In genomic region chr4:40221744-40222143, GRCh38 we compare ENCODE assay signal across 21 cellular contexts. TPM values are rescaled to one million over a fixed set of nuclear protein-coding genes. Genes with fewer than 3 reads are reported as not detected.
DNase-seq lines count a peak whose midpoint lies in the region; ATAC-seq lines count a peak whose summit lies in the region.
"Had no signal": no experiment of that assay in that cellular context is flagged by ENCODE, and none has a peak within 500 bp of the region (broad histone marks: within the 10 kb centered on the region; RNA-seq: fewer than 3 reads in every experiment).

No MANE protein-coding gene starts in this region.

- peaks cover 3% of the 10 kb centered on the region for H3K9me3 Mint-ChIP-seq in activated CD4-positive, alpha-beta T cell treated with anti-CD3 and anti-CD28 coated beads for 36 hours (ENCODE audit: low read depth)
- no peaks in the 10 kb centered on the region for H3K9me3 Mint-ChIP-seq in activated CD8-positive, alpha-beta T cell treated with anti-CD3 and anti-CD28 coated beads, Interleukin-2, amount 10 ng/mL, durations not matched to agents 7 days and 5 days (ENCODE audit: insufficient read depth)
- peaks cover 0 to 12% (median 0%) of the 10 kb centered on the region in 11 donors for H3K9me3 Mint-ChIP-seq in naive thymus-derived CD4-positive, alpha-beta T cell
- H3K9me3 Mint-ChIP-seq: type B pancreatic cell had no signal

- H3K4me3 ChIP-seq in Karpas-422 (ENCODE audit: low read length) = no peak overlapping the region
- H3K4me3 ChIP-seq in naive thymus-derived CD4-positive, alpha-beta T cell (ENCODE audit: low read length) = no peak overlapping the region
- H3K4me3 ChIP-seq: BLaER1 treated with 17β-estradiol and CSF1 and Interleukin-3, amounts not matched to agents 10 nM and 100 nM; dorsolateral prefrontal cortex; gastroesophageal sphincter had no signal

- peak overlapping the region; percentile 75 for H3K27ac Mint-ChIP-seq in activated CD4-positive, alpha-beta T cell treated with anti-CD3 and anti-CD28 coated beads for 36 hours
- H3K27ac Mint-ChIP-seq in activated CD8-positive, alpha-beta T cell treated with anti-CD3 and anti-CD28 coated beads, Interleukin-2, amount 10 ng/mL, durations not matched to agents 7 days and 5 days = peak overlapping the region; percentile 77
- H3K27ac Mint-ChIP-seq in naive thymus-derived CD4-positive, alpha-beta T cell = peak overlapping the region; percentile 65 to 99 (median 91)
- H3K27ac Mint-ChIP-seq: mesothelial cell of epicardium, type B pancreatic cell had no signal

- intact Hi-C loops in activated CD4-positive, alpha-beta T cell treated with anti-CD3 and anti-CD28 coated beads for 36 hours (cut with DNase I, micrococcal nuclease) = no loop called here
- intact Hi-C loops in naive thymus-derived CD4-positive, alpha-beta T cell (cut with micrococcal nuclease) = loop anchor here (1.0 kb wide), 2 partner anchors 7 to 8 kb away; no protein-coding TSS in a partner anchor

- CTCF ChIA-PET in activated CD4-positive, alpha-beta T cell treated with anti-CD3 and anti-CD28 coated beads for 36 hours (lab: Charles Lee) = interaction anchor here (1.0 to 6.2 kb wide), 8 partner anchors 10 to 165 kb away, joined by 3 to 33 read pairs (median 4); partner anchors contain the start of gene N4BP2
- CTCF ChIA-PET in activated CD8-positive, alpha-beta T cell treated with anti-CD3 and anti-CD28 coated beads, Interleukin-2, amount 10 ng/mL, durations not matched to agents 7 days and 5 days (lab: Charles Lee) = interaction anchor here (0.7 to 6.7 kb wide), 11 partner anchors 9 to 159 kb away, joined by 3 to 70 read pairs (median 7); no protein-coding TSS in a partner anchor
- CTCF ChIA-PET in naive thymus-derived CD4-positive, alpha-beta T cell (lab: Charles Lee) = interaction anchor here (0.6 to 1.8 kb wide), 6 partner anchors 10 to 88 kb away, joined by 3 to 6 read pairs (median 3); no protein-coding TSS in a partner anchor

- H3K36me3 Mint-ChIP-seq in activated CD4-positive, alpha-beta T cell treated with anti-CD3 and anti-CD28 coated beads for 36 hours (ENCODE audit: low read depth) = peaks cover 89% of the 10 kb centered on the region
- peaks cover 91% of the 10 kb centered on the region for H3K36me3 Mint-ChIP-seq in activated CD8-positive, alpha-beta T cell treated with anti-CD3 and anti-CD28 coated beads, Interleukin-2, amount 10 ng/mL, durations not matched to agents 7 days and 5 days (ENCODE audit: low read depth)
- peaks cover 9 to 66% (median 64%) of the 10 kb centered on the region in 5 donors for H3K36me3 Mint-ChIP-seq in naive thymus-derived CD4-positive, alpha-beta T cell
- H3K36me3 Mint-ChIP-seq: mesothelial cell of epicardium, type B pancreatic cell had no signal

- H3K27me3 Mint-ChIP-seq in activated CD4-positive, alpha-beta T cell treated with anti-CD3 and anti-CD28 coated beads for 36 hours = no peaks in the 10 kb centered on the region
- no peaks in the 10 kb centered on the region for H3K27me3 Mint-ChIP-seq in activated CD8-positive, alpha-beta T cell treated with anti-CD3 and anti-CD28 coated beads, Interleukin-2, amount 10 ng/mL, durations not matched to agents 7 days and 5 days (ENCODE audit: low read depth)
- no peaks in the 10 kb centered on the region for H3K27me3 Mint-ChIP-seq in naive thymus-derived CD4-positive, alpha-beta T cell
- H3K27me3 Mint-ChIP-seq: type B pancreatic cell had no signal

- no peaks in the 10 kb centered on the region for H3K9me2 ChIP-seq in Karpas-422 (replicated peaks; ENCODE audit: insufficient read depth, low read length)

- POLR2A ChIA-PET in activated CD4-positive, alpha-beta T cell treated with anti-CD3 and anti-CD28 coated beads for 36 hours (lab: Charles Lee) = interaction anchor here (0.8 to 1.4 kb wide), 4 partner anchors 13 to 22 kb away, joined by 4 to 5 read pairs (median 4); no protein-coding TSS in a partner anchor
- POLR2A ChIA-PET in activated CD8-positive, alpha-beta T cell treated with anti-CD3 and anti-CD28 coated beads, Interleukin-2, amount 10 ng/mL, durations not matched to agents 7 days and 5 days (lab: Charles Lee) = interaction anchor here (0.8 to 16.3 kb wide), 8 partner anchors 8 to 166 kb away, joined by 3 to 280 read pairs (median 4); partner anchors contain the start of genes N4BP2 and RHOH
- POLR2A ChIA-PET in naive thymus-derived CD4-positive, alpha-beta T cell (lab: Charles Lee) = interaction anchor here (0.7 to 6.5 kb wide), 10 partner anchors 10 to 69 kb away, joined by 3 to 90 read pairs (median 6); no protein-coding TSS in a partner anchor

- H3K4me1 ChIP-seq in Karpas-422 (ENCODE audit: low read length) = peaks cover 72% of the 10 kb centered on the region
- H3K4me1 ChIP-seq in naive thymus-derived CD4-positive, alpha-beta T cell (ENCODE audit: control insufficient read depth in 2 of 2, insufficient read depth in 2 of 2, low read length in 2 of 2) = peaks cover 91 to 94% of the 10 kb centered on the region in 2 donors
- H3K4me1 ChIP-seq: gastroesophageal sphincter had no signal

- no peaks in the 10 kb centered on the region for H3K9me3 ChIP-seq in Karpas-422 (ENCODE audit: low read length)
- H3K9me3 ChIP-seq in naive thymus-derived CD4-positive, alpha-beta T cell (ENCODE audit: control insufficient read depth in 2 of 3, low read length in 3 of 3) = no peaks in the 10 kb centered on the region

- H3K27me3 ChIP-seq in Karpas-422 (ENCODE audit: low read length) = no peaks in the 10 kb centered on the region
- no peaks in the 10 kb centered on the region for H3K27me3 ChIP-seq in naive thymus-derived CD4-positive, alpha-beta T cell (ENCODE audit: control insufficient read depth in 2 of 2, insufficient read depth in 2 of 2, low read length in 2 of 2)
- H3K27me3 ChIP-seq: BLaER1 treated with 17β-estradiol and CSF1 and Interleukin-3, amounts not matched to agents 10 nM and 100 nM; gastroesophageal sphincter had no signal

- peaks cover 87% of the 10 kb centered on the region for H3K4me1 Mint-ChIP-seq in activated CD4-positive, alpha-beta T cell treated with anti-CD3 and anti-CD28 coated beads for 36 hours
- peaks cover 96% of the 10 kb centered on the region for H3K4me1 Mint-ChIP-seq in activated CD8-positive, alpha-beta T cell treated with anti-CD3 and anti-CD28 coated beads, Interleukin-2, amount 10 ng/mL, durations not matched to agents 7 days and 5 days (ENCODE audit: low read depth)
- H3K4me1 Mint-ChIP-seq in naive thymus-derived CD4-positive, alpha-beta T cell = peaks cover 60 to 98% (median 90%) of the 10 kb centered on the region in 7 donors

- peaks cover 19% of the 10 kb centered on the region; the same call in 1 of the 2 replicates for H4K20me1 ChIP-seq in Karpas-422 (ENCODE audit: insufficient read depth, low read depth, low read length)

- peaks cover 99% of the 10 kb centered on the region for H3K79me2 ChIP-seq in Karpas-422 (ENCODE audit: low read length)

- ATAC-seq in activated CD4-positive, alpha-beta T cell treated with anti-CD3 and anti-CD28 coated beads for 36 hours = no peak
- ATAC-seq in activated CD8-positive, alpha-beta T cell treated with anti-CD3 and anti-CD28 coated beads, Interleukin-2, amount 10 ng/mL, durations not matched to agents 7 days and 5 days = no peak
- no peak for ATAC-seq in naive thymus-derived CD4-positive, alpha-beta T cell
- ATAC-seq in GM21526 (IDR thresholded peaks at IDR 0.05; ENCODE audit: low FRiP score, unreplicated experiment) = no peak
- ATAC-seq: esophagus mucosa, gastroesophageal sphincter, left colon had no signal

- no peak overlapping the region for H3K9ac ChIP-seq in Karpas-422 (ENCODE audit: low read length)
- H3K9ac ChIP-seq: BLaER1 treated with 17β-estradiol and CSF1 and Interleukin-3, amounts not matched to agents 10 nM and 100 nM; KMS-11 had no signal

- H3K36me3 ChIP-seq in Karpas-422 (ENCODE audit: insufficient read depth, low read length) = peaks cover 73% of the 10 kb centered on the region
- H3K36me3 ChIP-seq in naive thymus-derived CD4-positive, alpha-beta T cell (ENCODE audit: control insufficient read depth in 2 of 3, insufficient read depth in 3 of 3, low read length in 3 of 3) = peaks cover 17 to 37% (median 18%) of the 10 kb centered on the region in 3 experiments
- H3K36me3 ChIP-seq: gastroesophageal sphincter had no signal

- H2AFZ ChIP-seq in Karpas-422 (ENCODE audit: low read length) = no peak overlapping the region

- peak overlapping the region; percentile 40 for H3K4me3 Mint-ChIP-seq in activated CD4-positive, alpha-beta T cell treated with anti-CD3 and anti-CD28 coated beads for 36 hours
- peak overlapping the region; percentile 53 for H3K4me3 Mint-ChIP-seq in activated CD8-positive, alpha-beta T cell treated with anti-CD3 and anti-CD28 coated beads, Interleukin-2, amount 10 ng/mL, durations not matched to agents 7 days and 5 days
- peak overlapping the region; percentile 45 to 99 (median 62) for H3K4me3 Mint-ChIP-seq in naive thymus-derived CD4-positive, alpha-beta T cell
- H3K4me3 Mint-ChIP-seq: mesothelial cell of epicardium, type B pancreatic cell had no signal

- H3K4me2 ChIP-seq in Karpas-422 (ENCODE audit: low read depth, low read length, poor library complexity, severe bottlenecking) = no peak overlapping the region
- H3K4me2 ChIP-seq: KMS-11 had no signal

- H3K27ac ChIP-seq in Karpas-422 (ENCODE audit: low read length) = peak overlapping the region; percentile 79
- H3K27ac ChIP-seq in naive thymus-derived CD4-positive, alpha-beta T cell (ENCODE audit: low read depth, low read length) = peak overlapping the region; percentile 51
- H3K27ac ChIP-seq: BLaER1 treated with 17β-estradiol and CSF1 and Interleukin-3, amounts not matched to agents 10 nM and 100 nM; dorsolateral prefrontal cortex; gastroesophageal sphincter; KMS-11; VCaP had no signal

- DNase-seq in activated CD4-positive, alpha-beta T cell treated with anti-CD3 and anti-CD28 coated beads for 36 hours = no peak
- no peak for DNase-seq in activated CD4-positive, alpha-beta T cell treated with anti-CD3 and anti-CD28 coated beads for 1 hour
- DNase-seq in Karpas-422 (no peak), cerebellar cortex (ENCODE audit: low spot score) (no peak), DMS153 (lab: John Stamatoyannopoulos, UW) (no peak)
- DNase-seq in activated CD8-positive, alpha-beta T cell treated with anti-CD3 and anti-CD28 coated beads, Interleukin-2, amount 10 ng/mL, durations not matched to agents 7 days and 5 days = no peak
- DNase-seq in naive thymus-derived CD4-positive, alpha-beta T cell = no peak
- DNase-seq: dorsolateral prefrontal cortex; left colon; NCI-H1417; stimulated activated naive CD4-positive, alpha-beta T cell treated with Interleukin-2 at 50 U/mL for 16 hours; SW 1271 had no signal

RNA-seq across cellular contexts. Expression of gene RHOH, which starts 24.9 kb away (rescaled TPM):
- total RNA-seq in activated CD4-positive, alpha-beta T cell treated with anti-CD3 and anti-CD28 coated beads for 36 hours = 10 to 100 TPM; 74.7 to 83.6 TPM
- total RNA-seq in Karpas-422 (2014; rRNA removed; shearing (Covaris generic); ENCODE audit: low replicate concordance) = 39.5 and 68.4 TPM in 2 replicates
- 100 to 1,000 TPM; 147 to 159 TPM for total RNA-seq in activated CD8-positive, alpha-beta T cell treated with anti-CD3 and anti-CD28 coated beads, Interleukin-2, amount 10 ng/mL, durations not matched to agents 7 days and 5 days
- total RNA-seq in naive thymus-derived CD4-positive, alpha-beta T cell = 100 to 1,000 TPM; 160 to 370 (median 250) TPM
- 100 to 1,000 TPM; 393 to 479 TPM for polyA plus RNA-seq in naive thymus-derived CD4-positive, alpha-beta T cell
- total RNA-seq: RPMI7951 had no signal

Comparison
In these comparisons a context has a peak if more than half of its experiments do, and no peak if none do; other contexts are left out.
1. intact Hi-C loops: an anchor here in naive thymus-derived CD4-positive, alpha-beta T cell (1.0 kb wide); none called in activated CD4-positive, alpha-beta T cell treated with anti-CD3 and anti-CD28 coated beads for 36 hours.